1 cellular context compared by ENCODE assay signal in the genomic region with DNA sequence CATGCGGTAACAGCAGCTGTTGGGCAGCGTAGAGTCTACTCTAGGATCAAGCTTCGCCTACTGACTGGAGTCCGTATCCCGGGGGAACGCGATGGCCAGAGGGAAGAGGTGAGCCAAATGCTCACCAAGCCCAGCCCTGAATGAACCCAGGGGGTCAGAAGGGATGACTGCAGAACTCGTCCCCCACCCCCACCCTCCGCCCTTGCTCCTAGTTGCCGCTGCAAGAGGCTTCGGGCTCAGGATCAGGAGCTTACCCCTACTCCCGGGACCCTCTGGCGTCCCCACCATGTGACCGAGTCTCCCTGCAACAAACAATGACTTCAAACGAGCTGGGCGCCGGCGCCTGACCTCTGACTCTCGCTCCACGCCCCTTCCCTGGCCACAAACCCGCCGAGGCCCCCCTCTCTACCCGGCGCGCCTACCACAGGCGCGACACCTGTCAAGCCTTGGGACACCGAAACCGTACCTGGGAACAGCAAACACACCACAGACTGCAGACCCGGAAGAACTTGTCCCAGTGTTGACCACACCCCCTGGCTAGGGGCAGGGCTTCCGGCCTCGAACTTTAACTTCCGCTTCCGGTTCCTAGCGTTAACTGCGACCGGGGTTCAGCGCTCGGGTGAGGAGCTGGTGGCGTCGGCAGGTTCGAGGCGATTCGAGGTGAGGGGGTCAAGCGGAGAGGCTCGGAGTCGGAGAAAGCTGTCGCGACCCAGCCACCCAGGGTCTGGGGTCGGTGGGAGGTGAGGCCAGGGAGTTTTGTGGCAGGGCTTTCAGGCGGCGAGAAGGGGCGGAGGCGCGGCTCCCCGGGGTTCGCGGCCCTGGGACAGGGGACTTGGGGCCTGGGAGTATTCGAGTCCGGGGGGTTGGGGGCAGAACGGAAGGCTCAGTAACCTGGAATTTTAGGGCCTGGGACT.
A peak's percentile ranks its signal among the peaks of the same experiment; 100 is the strongest.
TF ChIP-seq lines count a peak whose summit lies in the region.

A gene (plus strand): TSS at position 594 of the 914 bp plus-strand sequence. CDS start 420 bp downstream, outside the sequence.

TF ChIP-seq in HEK293, 187 proteins besides CTCF, POLR2A, EP300 and RAD21 (continued from another document and continues in another):
- no peak for TF ChIP-seq ZNF211 (tag by site-specific recombination; IDR thresholded peaks at IDR 0.05; ENCODE audit: low read depth)
- peak; percentile 27; the same call in 1 of the 2 replicates for TF ChIP-seq GLI4 (tag by site-specific recombination; IDR thresholded peaks at IDR 0.05)
- TF ChIP-seq KLF1 (tag by site-specific recombination; IDR thresholded peaks at IDR 0.05): peak; percentile 81
- TF ChIP-seq ZNF121 (tag by site-specific recombination; IDR thresholded peaks at IDR 0.05): no peak
- TF ChIP-seq ZNF132 (tag by site-specific recombination; IDR thresholded peaks at IDR 0.05; ENCODE audit: borderline replicate concordance): no peak
- TF ChIP-seq MYNN (tag by site-specific recombination; IDR thresholded peaks at IDR 0.05; ENCODE audit: borderline replicate concordance): no peak
- TF ChIP-seq, protein P1, sequence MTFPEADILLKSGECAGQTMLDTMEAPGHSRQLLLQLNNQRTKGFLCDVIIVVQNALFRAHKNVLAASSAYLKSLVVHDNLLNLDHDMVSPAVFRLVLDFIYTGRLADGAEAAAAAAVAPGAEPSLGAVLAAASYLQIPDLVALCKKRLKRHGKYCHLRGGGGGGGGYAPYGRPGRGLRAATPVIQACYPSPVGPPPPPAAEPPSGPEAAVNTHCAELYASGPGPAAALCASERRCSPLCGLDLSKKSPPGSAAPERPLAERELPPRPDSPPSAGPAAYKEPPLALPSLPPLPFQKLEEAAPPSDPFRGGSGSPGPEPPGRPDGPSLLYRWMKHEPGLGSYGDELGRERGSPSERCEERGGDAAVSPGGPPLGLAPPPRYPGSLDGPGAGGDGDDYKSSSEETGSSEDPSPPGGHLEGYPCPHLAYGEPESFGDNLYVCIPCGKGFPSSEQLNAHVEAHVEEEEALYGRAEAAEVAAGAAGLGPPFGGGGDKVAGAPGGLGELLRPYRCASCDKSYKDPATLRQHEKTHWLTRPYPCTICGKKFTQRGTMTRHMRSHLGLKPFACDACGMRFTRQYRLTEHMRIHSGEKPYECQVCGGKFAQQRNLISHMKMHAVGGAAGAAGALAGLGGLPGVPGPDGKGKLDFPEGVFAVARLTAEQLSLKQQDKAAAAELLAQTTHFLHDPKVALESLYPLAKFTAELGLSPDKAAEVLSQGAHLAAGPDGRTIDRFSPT (tag by site-specific recombination; IDR thresholded peaks at IDR 0.05): no peak
- TF ChIP-seq ZNF391 (tag by site-specific recombination; IDR thresholded peaks at IDR 0.05; ENCODE audit: borderline replicate concordance, low read depth): no peak
- TF ChIP-seq ZNF2 (tag by site-specific recombination; IDR thresholded peaks at IDR 0.05): no peak
- TF ChIP-seq ZNF266 (tag by site-specific recombination; IDR thresholded peaks at IDR 0.05; ENCODE audit: low read depth): no peak
- no peak for TF ChIP-seq ZNF664 (tag by site-specific recombination; IDR thresholded peaks at IDR 0.05)
- TF ChIP-seq ZNF623 (tag by site-specific recombination; IDR thresholded peaks at IDR 0.05): no peak
- TF ChIP-seq, protein P2, sequence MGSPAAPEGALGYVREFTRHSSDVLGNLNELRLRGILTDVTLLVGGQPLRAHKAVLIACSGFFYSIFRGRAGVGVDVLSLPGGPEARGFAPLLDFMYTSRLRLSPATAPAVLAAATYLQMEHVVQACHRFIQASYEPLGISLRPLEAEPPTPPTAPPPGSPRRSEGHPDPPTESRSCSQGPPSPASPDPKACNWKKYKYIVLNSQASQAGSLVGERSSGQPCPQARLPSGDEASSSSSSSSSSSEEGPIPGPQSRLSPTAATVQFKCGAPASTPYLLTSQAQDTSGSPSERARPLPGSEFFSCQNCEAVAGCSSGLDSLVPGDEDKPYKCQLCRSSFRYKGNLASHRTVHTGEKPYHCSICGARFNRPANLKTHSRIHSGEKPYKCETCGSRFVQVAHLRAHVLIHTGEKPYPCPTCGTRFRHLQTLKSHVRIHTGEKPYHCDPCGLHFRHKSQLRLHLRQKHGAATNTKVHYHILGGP (tag by site-specific recombination; IDR thresholded peaks at IDR 0.05): no peak
- TF ChIP-seq, protein P3, sequence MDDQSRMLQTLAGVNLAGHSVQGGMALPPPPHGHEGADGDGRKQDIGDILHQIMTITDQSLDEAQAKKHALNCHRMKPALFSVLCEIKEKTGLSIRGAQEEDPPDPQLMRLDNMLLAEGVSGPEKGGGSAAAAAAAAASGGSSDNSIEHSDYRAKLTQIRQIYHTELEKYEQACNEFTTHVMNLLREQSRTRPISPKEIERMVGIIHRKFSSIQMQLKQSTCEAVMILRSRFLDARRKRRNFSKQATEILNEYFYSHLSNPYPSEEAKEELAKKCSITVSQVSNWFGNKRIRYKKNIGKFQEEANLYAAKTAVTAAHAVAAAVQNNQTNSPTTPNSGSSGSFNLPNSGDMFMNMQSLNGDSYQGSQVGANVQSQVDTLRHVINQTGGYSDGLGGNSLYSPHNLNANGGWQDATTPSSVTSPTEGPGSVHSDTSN (CRISPR knock-in tag; IDR thresholded peaks at IDR 0.05): peak; percentile 22; the same call in 1 of the 2 replicates
- no peak for TF ChIP-seq ZNF223 (tag by site-specific recombination; IDR thresholded peaks at IDR 0.05)
- TF ChIP-seq, protein P4, sequence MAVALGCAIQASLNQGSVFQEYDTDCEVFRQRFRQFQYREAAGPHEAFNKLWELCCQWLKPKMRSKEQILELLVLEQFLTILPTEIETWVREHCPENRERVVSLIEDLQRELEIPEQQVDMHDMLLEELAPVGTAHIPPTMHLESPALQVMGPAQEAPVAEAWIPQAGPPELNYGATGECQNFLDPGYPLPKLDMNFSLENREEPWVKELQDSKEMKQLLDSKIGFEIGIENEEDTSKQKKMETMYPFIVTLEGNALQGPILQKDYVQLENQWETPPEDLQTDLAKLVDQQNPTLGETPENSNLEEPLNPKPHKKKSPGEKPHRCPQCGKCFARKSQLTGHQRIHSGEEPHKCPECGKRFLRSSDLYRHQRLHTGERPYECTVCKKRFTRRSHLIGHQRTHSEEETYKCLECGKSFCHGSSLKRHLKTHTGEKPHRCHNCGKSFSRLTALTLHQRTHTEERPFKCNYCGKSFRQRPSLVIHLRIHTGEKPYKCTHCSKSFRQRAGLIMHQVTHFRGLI (tag by site-specific recombination; IDR thresholded peaks at IDR 0.05): no peak
- peak; percentile 98 for TF ChIP-seq KLF9 (tag by site-specific recombination; IDR thresholded peaks at IDR 0.05; ENCODE audit: low read depth)
- TF ChIP-seq, protein P5, sequence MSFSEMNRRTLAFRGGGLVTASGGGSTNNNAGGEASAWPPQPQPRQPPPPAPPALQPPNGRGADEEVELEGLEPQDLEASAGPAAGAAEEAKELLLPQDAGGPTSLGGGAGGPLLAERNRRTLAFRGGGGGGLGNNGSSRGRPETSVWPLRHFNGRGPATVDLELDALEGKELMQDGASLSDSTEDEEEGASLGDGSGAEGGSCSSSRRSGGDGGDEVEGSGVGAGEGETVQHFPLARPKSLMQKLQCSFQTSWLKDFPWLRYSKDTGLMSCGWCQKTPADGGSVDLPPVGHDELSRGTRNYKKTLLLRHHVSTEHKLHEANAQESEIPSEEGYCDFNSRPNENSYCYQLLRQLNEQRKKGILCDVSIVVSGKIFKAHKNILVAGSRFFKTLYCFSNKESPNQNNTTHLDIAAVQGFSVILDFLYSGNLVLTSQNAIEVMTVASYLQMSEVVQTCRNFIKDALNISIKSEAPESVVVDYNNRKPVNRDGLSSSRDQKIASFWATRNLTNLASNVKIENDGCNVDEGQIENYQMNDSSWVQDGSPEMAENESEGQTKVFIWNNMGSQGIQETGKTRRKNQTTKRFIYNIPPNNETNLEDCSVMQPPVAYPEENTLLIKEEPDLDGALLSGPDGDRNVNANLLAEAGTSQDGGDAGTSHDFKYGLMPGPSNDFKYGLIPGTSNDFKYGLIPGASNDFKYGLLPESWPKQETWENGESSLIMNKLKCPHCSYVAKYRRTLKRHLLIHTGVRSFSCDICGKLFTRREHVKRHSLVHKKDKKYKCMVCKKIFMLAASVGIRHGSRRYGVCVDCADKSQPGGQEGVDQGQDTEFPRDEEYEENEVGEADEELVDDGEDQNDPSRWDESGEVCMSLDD (tag by site-specific recombination; IDR thresholded peaks at IDR 0.05): peak; percentile 48; the same call in 1 of the 2 replicates
- TF ChIP-seq KLF8 (tag by site-specific recombination; IDR thresholded peaks at IDR 0.05): peak; percentile 84; the same call in 1 of the 2 replicates
- no peak for TF ChIP-seq ZNF157 (tag by site-specific recombination; IDR thresholded peaks at IDR 0.05)
- no peak for TF ChIP-seq ZNF626 (tag by site-specific recombination; IDR thresholded peaks at IDR 0.05)
- TF ChIP-seq, protein P6, sequence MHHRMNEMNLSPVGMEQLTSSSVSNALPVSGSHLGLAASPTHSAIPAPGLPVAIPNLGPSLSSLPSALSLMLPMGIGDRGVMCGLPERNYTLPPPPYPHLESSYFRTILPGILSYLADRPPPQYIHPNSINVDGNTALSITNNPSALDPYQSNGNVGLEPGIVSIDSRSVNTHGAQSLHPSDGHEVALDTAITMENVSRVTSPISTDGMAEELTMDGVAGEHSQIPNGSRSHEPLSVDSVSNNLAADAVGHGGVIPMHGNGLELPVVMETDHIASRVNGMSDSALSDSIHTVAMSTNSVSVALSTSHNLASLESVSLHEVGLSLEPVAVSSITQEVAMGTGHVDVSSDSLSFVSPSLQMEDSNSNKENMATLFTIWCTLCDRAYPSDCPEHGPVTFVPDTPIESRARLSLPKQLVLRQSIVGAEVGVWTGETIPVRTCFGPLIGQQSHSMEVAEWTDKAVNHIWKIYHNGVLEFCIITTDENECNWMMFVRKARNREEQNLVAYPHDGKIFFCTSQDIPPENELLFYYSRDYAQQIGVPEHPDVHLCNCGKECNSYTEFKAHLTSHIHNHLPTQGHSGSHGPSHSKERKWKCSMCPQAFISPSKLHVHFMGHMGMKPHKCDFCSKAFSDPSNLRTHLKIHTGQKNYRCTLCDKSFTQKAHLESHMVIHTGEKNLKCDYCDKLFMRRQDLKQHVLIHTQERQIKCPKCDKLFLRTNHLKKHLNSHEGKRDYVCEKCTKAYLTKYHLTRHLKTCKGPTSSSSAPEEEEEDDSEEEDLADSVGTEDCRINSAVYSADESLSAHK (tag by site-specific recombination; IDR thresholded peaks at IDR 0.05): no peak
- no peak for TF ChIP-seq ZNF544 (tag by site-specific recombination; IDR thresholded peaks at IDR 0.05)
- TF ChIP-seq ZNF707 (tag by site-specific recombination; IDR thresholded peaks at IDR 0.05): no peak
- TF ChIP-seq PRDM1 (tag by site-specific recombination; IDR thresholded peaks at IDR 0.05): no peak
- no peak for TF ChIP-seq ZNF621 (tag by site-specific recombination; IDR thresholded peaks at IDR 0.05)
- no peak for TF ChIP-seq YY2 (tag by site-specific recombination; IDR thresholded peaks at IDR 0.05)
- TF ChIP-seq ZNF341 (tag by site-specific recombination; IDR thresholded peaks at IDR 0.05; ENCODE audit: low read depth): peak; percentile 79
- TF ChIP-seq ZNF112 (tag by site-specific recombination; IDR thresholded peaks at IDR 0.05): no peak
- TF ChIP-seq SP7 (tag by site-specific recombination; IDR thresholded peaks at IDR 0.05): no peak; the same call in 1 of the 2 replicates
- TF ChIP-seq, protein P7, sequence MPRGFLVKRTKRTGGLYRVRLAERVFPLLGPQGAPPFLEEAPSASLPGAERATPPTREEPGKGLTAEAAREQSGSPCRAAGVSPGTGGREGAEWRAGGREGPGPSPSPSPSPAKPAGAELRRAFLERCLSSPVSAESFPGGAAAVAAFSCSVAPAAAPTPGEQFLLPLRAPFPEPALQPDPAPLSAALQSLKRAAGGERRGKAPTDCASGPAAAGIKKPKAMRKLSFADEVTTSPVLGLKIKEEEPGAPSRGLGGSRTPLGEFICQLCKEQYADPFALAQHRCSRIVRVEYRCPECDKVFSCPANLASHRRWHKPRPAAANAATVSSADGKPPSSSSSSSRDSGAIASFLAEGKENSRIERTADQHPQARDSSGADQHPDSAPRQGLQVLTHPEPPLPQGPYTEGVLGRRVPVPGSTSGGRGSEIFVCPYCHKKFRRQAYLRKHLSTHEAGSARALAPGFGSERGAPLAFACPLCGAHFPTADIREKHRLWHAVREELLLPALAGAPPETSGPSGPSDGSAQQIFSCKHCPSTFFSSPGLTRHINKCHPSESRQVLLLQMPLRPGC (tag by site-specific recombination; IDR thresholded peaks at IDR 0.05): no peak
- TF ChIP-seq ZNF768 (tag by site-specific recombination; IDR thresholded peaks at IDR 0.05): no peak
- TF ChIP-seq, protein P8, sequence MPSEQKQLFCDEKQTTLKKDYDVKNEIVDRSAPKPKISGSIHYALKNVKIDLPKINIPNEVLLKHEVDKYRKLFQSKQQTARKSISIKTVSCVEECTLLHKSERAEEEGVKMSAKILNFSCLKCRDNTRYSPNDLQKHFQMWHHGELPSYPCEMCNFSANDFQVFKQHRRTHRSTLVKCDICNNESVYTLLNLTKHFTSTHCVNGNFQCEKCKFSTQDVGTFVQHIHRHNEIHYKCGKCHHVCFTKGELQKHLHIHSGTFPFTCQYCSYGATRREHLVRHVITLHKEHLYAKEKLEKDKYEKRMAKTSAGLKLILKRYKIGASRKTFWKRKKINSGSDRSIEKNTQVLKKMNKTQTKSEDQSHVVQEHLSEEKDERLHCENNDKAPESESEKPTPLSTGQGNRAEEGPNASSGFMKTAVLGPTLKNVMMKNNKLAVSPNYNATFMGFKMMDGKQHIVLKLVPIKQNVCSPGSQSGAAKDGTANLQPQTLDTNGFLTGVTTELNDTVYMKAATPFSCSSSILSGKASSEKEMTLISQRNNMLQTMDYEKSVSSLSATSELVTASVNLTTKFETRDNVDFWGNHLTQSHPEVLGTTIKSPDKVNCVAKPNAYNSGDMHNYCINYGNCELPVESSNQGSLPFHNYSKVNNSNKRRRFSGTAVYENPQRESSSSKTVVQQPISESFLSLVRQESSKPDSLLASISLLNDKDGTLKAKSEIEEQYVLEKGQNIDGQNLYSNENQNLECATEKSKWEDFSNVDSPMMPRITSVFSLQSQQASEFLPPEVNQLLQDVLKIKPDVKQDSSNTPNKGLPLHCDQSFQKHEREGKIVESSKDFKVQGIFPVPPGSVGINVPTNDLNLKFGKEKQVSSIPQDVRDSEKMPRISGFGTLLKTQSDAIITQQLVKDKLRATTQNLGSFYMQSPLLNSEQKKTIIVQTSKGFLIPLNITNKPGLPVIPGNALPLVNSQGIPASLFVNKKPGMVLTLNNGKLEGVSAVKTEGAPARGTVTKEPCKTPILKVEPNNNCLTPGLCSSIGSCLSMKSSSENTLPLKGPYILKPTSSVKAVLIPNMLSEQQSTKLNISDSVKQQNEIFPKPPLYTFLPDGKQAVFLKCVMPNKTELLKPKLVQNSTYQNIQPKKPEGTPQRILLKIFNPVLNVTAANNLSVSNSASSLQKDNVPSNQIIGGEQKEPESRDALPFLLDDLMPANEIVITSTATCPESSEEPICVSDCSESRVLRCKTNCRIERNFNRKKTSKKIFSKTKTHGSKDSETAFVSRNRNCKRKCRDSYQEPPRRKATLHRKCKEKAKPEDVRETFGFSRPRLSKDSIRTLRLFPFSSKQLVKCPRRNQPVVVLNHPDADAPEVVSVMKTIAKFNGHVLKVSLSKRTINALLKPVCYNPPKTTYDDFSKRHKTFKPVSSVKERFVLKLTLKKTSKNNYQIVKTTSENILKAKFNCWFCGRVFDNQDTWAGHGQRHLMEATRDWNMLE (tag by site-specific recombination; conservative IDR thresholded peaks at IDR 0.05; ENCODE audit: low read depth): peak; percentile 100
- TF ChIP-seq ZNF24 (tag by site-specific recombination; IDR thresholded peaks at IDR 0.05): no peak
- no peak for TF ChIP-seq ZNF529 (tag by site-specific recombination; IDR thresholded peaks at IDR 0.05; ENCODE audit: insufficient replicate concordance)
- TF ChIP-seq ZSCAN30 (tag by site-specific recombination; IDR thresholded peaks at IDR 0.05): no peak
- TF ChIP-seq ZNF311 (tag by site-specific recombination; IDR thresholded peaks at IDR 0.05; ENCODE audit: borderline replicate concordance): no peak
- no peak for TF ChIP-seq ZNF416 (tag by site-specific recombination; IDR thresholded peaks at IDR 0.05)
- no peak for TF ChIP-seq ZNF138 (tag by site-specific recombination; IDR thresholded peaks at IDR 0.05; ENCODE audit: borderline replicate concordance)
- no peak for TF ChIP-seq ZFHX2 (tag by site-specific recombination; conservative IDR thresholded peaks at IDR 0.05)
